ENCODE assay signal across 8 cellular contexts in genomic region chr2:174681983-174682577, GRCh38.
DNase-seq lines count a peak whose midpoint lies in the region; ATAC-seq and TF ChIP-seq lines count a peak whose summit lies in the region.

No MANE protein-coding gene starts in this region.

- TF ChIP-seq CTCF in GM13977 (IDR thresholded peaks at IDR 0.05; ENCODE audit: extremely low read depth, insufficient read depth, missing control alignments) (no peak), heart left ventricle (IDR thresholded peaks at IDR 0.05) (no peak)

- intact Hi-C loops in heart left ventricle (cut with DNase I): loop anchor here in 6 of 10 donors (5.0 to 10.0 kb wide), 6 partner anchors 65 to 120 kb away; no protein-coding TSS in a partner anchor

- CTCF ChIA-PET in HEK293T (lab: Yijun Ruan, JAX): interaction anchor here (0.6 to 1.6 kb wide), 4 partner anchors 15 to 978 kb away, joined by 3 to 6 read pairs (median 6); no protein-coding TSS in a partner anchor

- H3K4me1 ChIP-seq in heart left ventricle: peaks cover 0 to 41% (median 26%) of the 10 kb centered on the region in 12 donors

- WGBS in heart left ventricle, 4 donors: 0 to 1% (median 0%) methylated on average over 14 to 53 of the region's 53 CpGs

- in situ Hi-C loops in GM13977 (cut with MboI; ENCODE audit: low pct_unique_long_range_greater_than_20kb, low sequenced_read_pairs, unreplicated experiment): loop anchor here (25.0 kb wide), 1 partner anchor 95 kb away; the partner anchor contains the start of gene WIPF1

- POLR2A ChIA-PET in HEK293T (lab: Yijun Ruan, JAX): interaction anchor here (1.1 kb wide), 1 partner anchor 9 kb away, joined by 3 read pairs; no protein-coding TSS in a partner anchor

- H3K36me3 ChIP-seq in heart left ventricle: peaks cover 0 to 3% (median 0%) of the 10 kb centered on the region in 9 donors

- no peak for TF ChIP-seq POLR2A in heart left ventricle (IDR thresholded peaks at IDR 0.05)

- no peaks in the 10 kb centered on the region for H3K9me3 ChIP-seq in heart left ventricle

- peak; percentile 30 to 74 (median 68) for ATAC-seq in heart left ventricle

- H3K27me3 ChIP-seq in heart left ventricle: no peaks in the 10 kb centered on the region

- DNase-seq in GM13977 (ENCODE audit: low spot score) (peak; percentile 67), HEK293T (ENCODE audit: extremely low spot score) (peak; percentile 40), NCI-H510A treated with DMSO at 0.1 percent for 48 hours (lab: John Stamatoyannopoulos, UW) (peak; percentile 79), heart left ventricle (peak; percentile 50 to 81 (median 56)), retina (peak; percentile 76), COR-L47 (lab: John Stamatoyannopoulos, UW) (no peak), epidermal melanocyte (ENCODE audit: insufficient read length, low spot score) (no peak)
- peak; percentile 50 for DNase-seq in activated naive CD4-positive, alpha-beta T cell treated with Interleukin-2 at 50 U/mL for 16 hours

- H3K4me3 ChIP-seq in heart left ventricle: peak overlapping the region; percentile 64 to 97 (median 86)

- H3K27ac ChIP-seq in heart left ventricle: peak overlapping the region; percentile 82 to 96 (median 88)

TF ChIP-seq in HEK293T, 16 proteins besides CTCF, POLR2A, EP300 and RAD21:
- TF ChIP-seq ZNF384 (IDR thresholded peaks at IDR 0.05) (no peak), SUZ12 (IDR thresholded peaks at IDR 0.05) (no peak), L3MBTL2 (conservative IDR thresholded peaks at IDR 0.05) (no peak), CTBP1 (IDR thresholded peaks at IDR 0.05; ENCODE audit: borderline replicate concordance) (no peak), FOXM1 (IDR thresholded peaks at IDR 0.05; ENCODE audit: borderline replicate concordance) (no peak), BHLHE40 (IDR thresholded peaks at IDR 0.05; ENCODE audit: borderline replicate concordance) (no peak), SP1 (IDR thresholded peaks at IDR 0.05) (no peak), HDGF (IDR thresholded peaks at IDR 0.05; ENCODE audit: borderline replicate concordance) (no peak), LEF1 (IDR thresholded peaks at IDR 0.05; ENCODE audit: borderline replicate concordance) (no peak), NFRKB (IDR thresholded peaks at IDR 0.05) (no peak), ELF4 (IDR thresholded peaks at IDR 0.05) (no peak), ARNT (IDR thresholded peaks at IDR 0.05) (no peak), FOXK2 (IDR thresholded peaks at IDR 0.05) (no peak), TARDBP (IDR thresholded peaks at IDR 0.05) (no peak), FOXA1 (IDR thresholded peaks at IDR 0.05) (no peak)
- TF ChIP-seq, protein P1, sequence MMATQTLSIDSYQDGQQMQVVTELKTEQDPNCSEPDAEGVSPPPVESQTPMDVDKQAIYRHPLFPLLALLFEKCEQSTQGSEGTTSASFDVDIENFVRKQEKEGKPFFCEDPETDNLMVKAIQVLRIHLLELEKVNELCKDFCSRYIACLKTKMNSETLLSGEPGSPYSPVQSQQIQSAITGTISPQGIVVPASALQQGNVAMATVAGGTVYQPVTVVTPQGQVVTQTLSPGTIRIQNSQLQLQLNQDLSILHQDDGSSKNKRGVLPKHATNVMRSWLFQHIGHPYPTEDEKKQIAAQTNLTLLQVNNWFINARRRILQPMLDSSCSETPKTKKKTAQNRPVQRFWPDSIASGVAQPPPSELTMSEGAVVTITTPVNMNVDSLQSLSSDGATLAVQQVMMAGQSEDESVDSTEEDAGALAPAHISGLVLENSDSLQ (IDR thresholded peaks at IDR 0.05): no peak

Comparison
In these comparisons a context has a peak if more than half of its experiments do, and no peak if none do; other contexts are left out.
1. DNase-seq: peak in GM13977 (single experiment), HEK293T (single experiment), NCI-H510A treated with DMSO at 0.1 percent for 48 hours (single experiment), activated naive CD4-positive, alpha-beta T cell treated with Interleukin-2 at 50 U/mL for 16 hours (single experiment), heart left ventricle (5 of 5) and retina (single experiment); none in COR-L47 (single experiment) and epidermal melanocyte (single experiment).